1 cellular context compared by ENCODE assay signal in the genomic region with DNA sequence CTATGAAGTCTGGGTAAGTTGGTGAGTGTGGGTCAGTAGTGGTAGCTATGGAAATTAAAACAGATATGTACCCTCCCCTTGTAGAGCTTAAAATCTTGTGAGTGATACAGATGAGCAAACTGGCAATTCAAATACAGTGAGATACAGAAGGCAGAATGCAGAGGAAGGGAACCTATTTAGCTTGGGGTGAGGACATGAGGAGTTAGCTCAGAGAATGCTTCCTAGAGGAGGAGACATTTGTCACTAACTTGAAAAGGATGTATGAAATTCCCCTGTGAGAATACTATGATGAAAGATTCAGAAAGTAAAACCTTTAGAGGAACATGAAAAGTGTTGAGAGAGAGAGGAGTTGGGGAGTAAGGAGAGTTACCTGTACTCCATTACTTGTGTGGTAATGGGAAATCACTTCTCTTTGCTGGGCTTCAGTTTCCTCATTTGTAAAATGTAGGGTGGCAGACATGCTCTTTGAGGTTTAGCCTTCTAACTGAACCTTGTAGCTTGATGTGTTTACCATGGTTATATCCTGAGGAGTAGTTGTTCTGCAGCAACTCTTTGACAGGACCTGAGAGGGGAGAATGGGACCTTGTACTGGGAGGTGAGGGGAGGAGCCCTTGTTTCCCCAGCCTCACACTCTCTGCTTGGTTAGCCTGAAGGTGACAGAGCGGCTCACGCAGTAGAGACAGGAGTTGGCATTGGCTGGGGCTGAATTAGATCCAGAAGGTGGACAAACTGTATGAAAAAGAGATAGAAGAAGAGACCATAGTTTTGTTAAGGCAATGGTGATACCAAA.
TF ChIP-seq lines count a peak whose summit lies in the region.

No MANE protein-coding gene starts in this region.

TF ChIP-seq in IMR-90, 13 proteins besides CTCF, POLR2A, EP300 and RAD21 (continued from another document):
- TF ChIP-seq NFE2L2 (IDR thresholded peaks at IDR 0.05; ENCODE audit: low read depth, low read length) (no peak), RCOR1 (IDR thresholded peaks at IDR 0.05; ENCODE audit: insufficient replicate concordance, low read length) (no peak)
